In the genomic region with DNA sequence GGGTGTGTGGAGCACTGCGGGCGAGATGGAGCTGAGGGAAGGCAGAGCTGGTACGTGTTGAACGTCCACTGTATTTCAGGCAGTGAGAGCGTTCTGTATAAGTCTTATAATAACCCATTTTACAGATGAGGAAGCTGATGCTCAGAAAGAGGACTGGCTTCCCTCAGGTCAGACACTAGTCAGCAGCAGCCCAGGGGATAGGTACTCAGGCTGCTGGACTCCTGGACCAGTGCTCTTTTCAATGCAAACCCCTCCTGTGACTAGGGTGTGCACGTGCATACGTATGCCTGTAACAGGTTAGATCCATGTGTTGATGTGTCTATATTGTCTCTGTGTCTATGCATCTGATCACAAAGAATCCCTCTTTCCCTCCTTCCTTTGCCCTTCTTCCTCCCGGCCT, we compare ENCODE assay signal across 16 cellular contexts. TPM values are rescaled to one million over a fixed set of nuclear protein-coding genes. Genes with fewer than 3 reads are reported as not detected.
DNase-seq lines count a peak whose midpoint lies in the region; ATAC-seq and TF ChIP-seq lines count a peak whose summit lies in the region.
"Had no signal": no experiment of that assay in that cellular context is flagged by ENCODE, and none has a peak within 500 bp of the region (broad histone marks: within the 10 kb centered on the region; RNA-seq: fewer than 3 reads in every experiment).

No MANE protein-coding gene starts in this region.

- 92% methylated on average over 8 of the region's 8 CpGs for WGBS in esophagus muscularis mucosa
- WGBS in suprapubic skin, result 83% methylated on average over 8 of the region's 8 CpGs

- intact Hi-C loops in left ventricle myocardium inferior (cut with micrococcal nuclease), result no loop called here
- intact Hi-C loops in left cardiac atrium (cut with DNase I), result no loop called here
- intact Hi-C loops in esophagus muscularis mucosa (cut with DNase I), result no loop called here
- intact Hi-C loops in vagina (cut with DNase I), result no loop called here

- no peaks in the 10 kb centered on the region for H3K9me3 ChIP-seq in left ventricle myocardium inferior (replicated peaks)
- H3K9me3 ChIP-seq in esophagus muscularis mucosa, result no peaks in the 10 kb centered on the region
- no peaks in the 10 kb centered on the region for H3K9me3 ChIP-seq in suprapubic skin
- H3K9me3 ChIP-seq in vagina, result no peaks in the 10 kb centered on the region
- H3K9me3 ChIP-seq: A549, BLaER1 had no signal

- TF ChIP-seq CTCF in left ventricle myocardium inferior (IDR thresholded peaks at IDR 0.05; ENCODE audit: borderline replicate concordance) (no peak), esophagus muscularis mucosa (IDR thresholded peaks at IDR 0.05) (no peak), suprapubic skin (IDR thresholded peaks at IDR 0.05) (no peak), vagina (IDR thresholded peaks at IDR 0.05) (no peak)

- DNase-seq in left ventricle myocardium inferior (no peak), left cardiac atrium (no peak), esophagus muscularis mucosa (ENCODE audit: extremely low spot score) (no peak), suprapubic skin (ENCODE audit: low spot score in 2 of 2) (no peak), vagina (ENCODE audit: extremely low spot score in 2 of 2) (peak in 1 of 2 donors; percentile 75), DMS153 (lab: John Stamatoyannopoulos, UW) (no peak), SHP77 (lab: John Stamatoyannopoulos, UW) (no peak)
- DNase-seq: AML-193; CD4-positive, alpha-beta memory T cell; DMS79 treated with DMSO at 0.1 percent for 48 hours; GF-D8; HCEC 1CT had no signal

- no peak for TF ChIP-seq EP300 in esophagus muscularis mucosa (IDR thresholded peaks at IDR 0.05)
- TF ChIP-seq EP300 in suprapubic skin (IDR thresholded peaks at IDR 0.05), result no peak

- peaks cover 10% of the 10 kb centered on the region for H3K27me3 ChIP-seq in left ventricle myocardium inferior (ENCODE audit: low read depth)
- peaks cover 0 to 9% (median 2%) of the 10 kb centered on the region in 4 donors for H3K27me3 ChIP-seq in esophagus muscularis mucosa
- no peaks in the 10 kb centered on the region for H3K27me3 ChIP-seq in suprapubic skin
- H3K27me3 ChIP-seq in vagina, result no peaks in the 10 kb centered on the region
- H3K27me3 ChIP-seq: BLaER1 had no signal

- H3K4me1 ChIP-seq in left ventricle myocardium inferior, result no peaks in the 10 kb centered on the region
- peaks cover 0 to 12% (median 3%) of the 10 kb centered on the region in 4 donors for H3K4me1 ChIP-seq in esophagus muscularis mucosa
- H3K4me1 ChIP-seq in suprapubic skin, result peaks cover 25% of the 10 kb centered on the region
- H3K4me1 ChIP-seq in vagina, result peaks cover 29% of the 10 kb centered on the region
- H3K4me1 ChIP-seq: A549, BLaER1 had no signal

- H3K27ac ChIP-seq in left ventricle myocardium inferior (replicated peaks), result peak overlapping the region; percentile 78
- peak overlapping the region in 3 of 4 donors; percentile 57 to 66 (median 63) for H3K27ac ChIP-seq in esophagus muscularis mucosa (replicated peaks in 1 of 4)
- peak overlapping the region; percentile 68 for H3K27ac ChIP-seq in suprapubic skin
- peak overlapping the region; percentile 80 for H3K27ac ChIP-seq in vagina
- H3K27ac ChIP-seq: 22Rv1, A549, BLaER1 had no signal

- H3K36me3 ChIP-seq in left ventricle myocardium inferior, result no peaks in the 10 kb centered on the region
- H3K36me3 ChIP-seq in esophagus muscularis mucosa, result no peaks in the 10 kb centered on the region
- H3K36me3 ChIP-seq in suprapubic skin, result no peaks in the 10 kb centered on the region
- no peaks in the 10 kb centered on the region for H3K36me3 ChIP-seq in vagina
- H3K36me3 ChIP-seq: BLaER1 had no signal

- H3K4me3 ChIP-seq in left ventricle myocardium inferior (no peak overlapping the region), esophagus muscularis mucosa (no peak overlapping the region), suprapubic skin (no peak overlapping the region), vagina (no peak overlapping the region)
- H3K4me3 ChIP-seq: A549, BLaER1 had no signal

- TF ChIP-seq POLR2A in esophagus muscularis mucosa (IDR thresholded peaks at IDR 0.05; ENCODE audit: low read depth), result no peak
- no peak for TF ChIP-seq POLR2A in suprapubic skin (IDR thresholded peaks at IDR 0.05)
- TF ChIP-seq POLR2A in vagina (IDR thresholded peaks at IDR 0.05), result no peak

- no peak for ATAC-seq in left cardiac atrium
- no peak for ATAC-seq in GM21825 (IDR thresholded peaks at IDR 0.05; ENCODE audit: unreplicated experiment)
- ATAC-seq: A549 had no signal

RNA-seq across cellular contexts. Expression of gene IL16, which starts 8.3 kb away (rescaled TPM):
- 3.8 TPM for total RNA-seq in left ventricle myocardium inferior
- total RNA-seq in left cardiac atrium, result 10 to 100 TPM in 1 of 2 donors, 1 to 10 TPM in 1; 4.7 to 10.1 TPM
- total RNA-seq in esophagus muscularis mucosa, result 10 to 100 TPM; 13.5 to 34.9 (median 19.8) TPM
- 10 to 100 TPM in 2 of 4 donors, 1 to 10 TPM in 2; 8.2 to 19.9 (median 13.7) TPM for total RNA-seq in suprapubic skin
- total RNA-seq in vagina, result 19.9 TPM

RNA-seq across cellular contexts. Expression of gene CFAP161, which starts 54.3 kb away (rescaled TPM):
- total RNA-seq in left ventricle myocardium inferior (0.91 TPM), left cardiac atrium (under 1 TPM; 0.41 to 0.52 TPM), esophagus muscularis mucosa (under 1 TPM in 2 of 4 donors, not detected in 2; 0.66 to 0.71 TPM), suprapubic skin (1 to 10 TPM in 1 of 4 donors, not detected in 3; 2.3 TPM), vagina (8.6 TPM)
- total RNA-seq: CD4-positive, alpha-beta memory T cell had no signal
